In the genomic region with DNA sequence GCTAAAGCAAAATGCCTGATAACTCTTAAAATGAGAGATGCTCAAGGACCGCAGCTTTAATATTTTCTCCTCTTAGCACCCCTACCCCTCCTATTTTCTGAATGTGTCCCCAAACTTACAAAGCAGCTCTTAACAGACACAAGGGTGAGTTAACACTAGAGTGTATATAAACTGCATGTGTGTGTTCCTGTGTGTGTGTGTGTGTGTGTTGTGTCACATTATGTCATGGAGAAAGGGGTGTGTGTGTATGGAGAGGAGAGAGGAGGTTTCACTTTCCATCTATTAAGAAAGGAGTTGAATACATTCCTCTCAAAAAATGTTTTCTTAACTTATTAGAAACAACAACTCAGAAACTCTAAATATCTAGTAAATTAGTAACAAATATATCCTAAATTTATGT, we compare ENCODE assay signal across 14 cellular contexts. TPM values are rescaled to one million over a fixed set of nuclear protein-coding genes. Genes with fewer than 3 reads are reported as not detected.
A peak's percentile ranks its signal among the peaks of the same experiment; 100 is the strongest.
DNase-seq lines count a peak whose midpoint lies in the region; ATAC-seq and TF ChIP-seq lines count a peak whose summit lies in the region.
"Had no signal": no experiment of that assay in that cellular context is flagged by ENCODE, and none has a peak within 500 bp of the region (broad histone marks: within the 10 kb centered on the region; RNA-seq: fewer than 3 reads in every experiment).

No MANE protein-coding gene starts in this region.

- no peaks in the 10 kb centered on the region for H3K36me3 Mint-ChIP-seq in activated CD8-positive, alpha-beta T cell treated with anti-CD3 and anti-CD28 coated beads for 36 hours (ENCODE audit: low read depth)
- no peaks in the 10 kb centered on the region for H3K36me3 Mint-ChIP-seq in CD14-positive monocyte

- 67 to 80% (median 74%) methylated on average over 1 of the region's 1 CpG for WGBS in heart left ventricle, 4 donors

- no peak overlapping the region for H3K27ac Mint-ChIP-seq in activated CD8-positive, alpha-beta T cell treated with anti-CD3 and anti-CD28 coated beads for 36 hours
- H3K27ac Mint-ChIP-seq in CD14-positive monocyte, result no peak overlapping the region

- peaks cover 13% of the 10 kb centered on the region for H3K27me3 Mint-ChIP-seq in activated CD8-positive, alpha-beta T cell treated with anti-CD3 and anti-CD28 coated beads for 36 hours
- peaks cover 0 to 10% (median 4%) of the 10 kb centered on the region in 3 donors for H3K27me3 Mint-ChIP-seq in CD14-positive monocyte (ENCODE audit: low read depth in 3 of 3)

- no peaks in the 10 kb centered on the region for H3K9me3 Mint-ChIP-seq in activated CD8-positive, alpha-beta T cell treated with anti-CD3 and anti-CD28 coated beads for 36 hours
- peaks cover 0 to 8% (median 2%) of the 10 kb centered on the region in 7 donors for H3K9me3 Mint-ChIP-seq in CD14-positive monocyte

- no peak overlapping the region for H3K9ac ChIP-seq in adipocyte (ENCODE audit: low read length)

- H3K27ac ChIP-seq in heart left ventricle, result peak overlapping the region in 2 of 12 donors; percentile 15 to 33
- H3K27ac ChIP-seq: right lobe of liver, upper lobe of right lung had no signal

- H3K27me3 ChIP-seq in adipocyte (replicated peaks; ENCODE audit: control insufficient read depth, insufficient read depth, low read length) (peaks cover 11% of the 10 kb centered on the region), heart left ventricle (peaks cover 0 to 6% (median 0%) of the 10 kb centered on the region in 9 donors)
- H3K27me3 ChIP-seq: right lobe of liver had no signal

- H3K36me3 ChIP-seq in adipocyte (ENCODE audit: control insufficient read depth, insufficient read depth, low read length, severe bottlenecking) (no peaks in the 10 kb centered on the region), heart left ventricle (no peaks in the 10 kb centered on the region)
- H3K36me3 ChIP-seq: right lobe of liver, upper lobe of right lung had no signal

- H3K9me3 ChIP-seq in adipocyte (ENCODE audit: control insufficient read depth, low read length) (no peaks in the 10 kb centered on the region), heart left ventricle (no peaks in the 10 kb centered on the region)
- H3K9me3 ChIP-seq: right lobe of liver, upper lobe of right lung had no signal

- intact Hi-C loops in heart left ventricle (cut with DNase I), result no loop called here
- intact Hi-C loops in activated CD8-positive, alpha-beta T cell treated with anti-CD3 and anti-CD28 coated beads for 36 hours (cut with micrococcal nuclease), result no loop called here
- intact Hi-C loops in CD14-positive monocyte (cut with micrococcal nuclease), result no loop called here

- CTCF ChIA-PET in activated CD8-positive, alpha-beta T cell treated with anti-CD3 and anti-CD28 coated beads for 36 hours (lab: Charles Lee), result no interaction called here

- no peak for TF ChIP-seq POLR2A in heart left ventricle (IDR thresholded peaks at IDR 0.05)

- no peak for TF ChIP-seq CTCF in heart left ventricle (IDR thresholded peaks at IDR 0.05)
- no peak for TF ChIP-seq CTCF in activated CD8-positive, alpha-beta T cell treated with anti-CD3 and anti-CD28 coated beads for 36 hours (IDR thresholded peaks at IDR 0.05)
- no peak for TF ChIP-seq CTCF in CD14-positive monocyte (IDR thresholded peaks at IDR 0.05)

- POLR2A ChIA-PET in activated CD8-positive, alpha-beta T cell treated with anti-CD3 and anti-CD28 coated beads for 36 hours (lab: Charles Lee), result no interaction called here

- no peak overlapping the region for H3K4me3 Mint-ChIP-seq in activated CD8-positive, alpha-beta T cell treated with anti-CD3 and anti-CD28 coated beads for 36 hours
- H3K4me3 Mint-ChIP-seq in CD14-positive monocyte, result no peak overlapping the region

- DNase-seq in H4 (ENCODE audit: low spot score) (peak; percentile 48), adipocyte (ENCODE audit: low read depth) (peak; percentile 35), heart left ventricle (no peak), pons (ENCODE audit: low spot score) (peak; percentile 52), CD14-positive monocyte (ENCODE audit: low spot score) (no peak)
- no peak for DNase-seq in activated CD8-positive, alpha-beta T cell treated with anti-CD3 and anti-CD28 coated beads for 36 hours
- DNase-seq: Calu3, HCEC 1CT, Kasumi-1, NCI-H524, right lobe of liver, upper lobe of right lung had no signal

- H3K4me1 ChIP-seq in adipocyte (ENCODE audit: control insufficient read depth, insufficient read depth, low read length) (peaks cover 10% of the 10 kb centered on the region), heart left ventricle (peaks cover 0 to 12% (median 0%) of the 10 kb centered on the region in 12 donors)
- H3K4me1 ChIP-seq: upper lobe of right lung had no signal

- ATAC-seq in heart left ventricle (peak in 1 of 4 donors; percentile 59), GM19324 (IDR thresholded peaks at IDR 0.05; ENCODE audit: low FRiP score, unreplicated experiment) (no peak), GM21717 (IDR thresholded peaks at IDR 0.05; ENCODE audit: unreplicated experiment) (no peak)
- no peak for ATAC-seq in activated CD8-positive, alpha-beta T cell treated with anti-CD3 and anti-CD28 coated beads for 36 hours

- H3K4me1 Mint-ChIP-seq in activated CD8-positive, alpha-beta T cell treated with anti-CD3 and anti-CD28 coated beads for 36 hours (ENCODE audit: low read depth), result peaks cover 2% of the 10 kb centered on the region
- no peaks in the 10 kb centered on the region for H3K4me1 Mint-ChIP-seq in CD14-positive monocyte

- H3K4me3 ChIP-seq in adipocyte (ENCODE audit: low read length) (no peak overlapping the region), heart left ventricle (peak overlapping the region in 9 of 12 donors; percentile 34 to 68 (median 56))

RNA-seq across cellular contexts. Expression of a gene that starts 1.2 kb away (rescaled TPM):
- 65.8 and 83.7 TPM in 2 replicates for total RNA-seq in H4 (2014; rRNA removed; shearing (Covaris generic))
- total RNA-seq in heart left ventricle, result 10 to 100 TPM in 7 of 9 donors, 1 to 10 TPM in 2; 4.7 to 23.2 (median 13.6) TPM
- 10 to 100 TPM in 1 of 2 donors, 1 to 10 TPM in 1; 3.6 to 12.8 TPM for polyA plus RNA-seq in heart left ventricle
- total RNA-seq in activated CD8-positive, alpha-beta T cell treated with anti-CD3 and anti-CD28 coated beads for 36 hours, result not detected
- polyA plus RNA-seq in CD14-positive monocyte, result not detected

Comparison
In these comparisons a context has a peak if more than half of its experiments do, and no peak if none do; other contexts are left out.
1. DNase-seq: peak in H4 (single experiment), adipocyte (single experiment) and pons (single experiment); none in heart left ventricle (0 of 5), activated CD8-positive, alpha-beta T cell treated with anti-CD3 and anti-CD28 coated beads for 36 hours (single experiment) and CD14-positive monocyte (single experiment).
2. RNA of a gene that starts 1.2 kb away (total RNA-seq): 65.8 to 83.7 TPM in H4 and 4.7 to 23.2 TPM in heart left ventricle; not detected in activated CD8-positive, alpha-beta T cell treated with anti-CD3 and anti-CD28 coated beads for 36 hours; every median in the first group is over 4 times any median in the second.